Comparison of ENCODE assay signal across 13 cellular contexts in genomic region chr1:65083263-65083896, GRCh38.
DNase-seq lines count a peak whose midpoint lies in the region; ATAC-seq and TF ChIP-seq lines count a peak whose summit lies in the region.
"Had no signal": no experiment of that assay in that cellular context is flagged by ENCODE, and none has a peak within 500 bp of the region (broad histone marks: within the 10 kb centered on the region; RNA-seq: fewer than 3 reads in every experiment).

No MANE protein-coding gene starts in this region.

- ATAC-seq in GM21447 (IDR thresholded peaks at IDR 0.05; ENCODE audit: unreplicated experiment) (peak; percentile 61), HG03442 (IDR thresholded peaks at IDR 0.05; ENCODE audit: unreplicated experiment) (peak; percentile 66)
- ATAC-seq: left colon, SK-N-SH treated with all-trans-retinoic acid at 6 μM for 48 hours had no signal

- no peak overlapping the region for H3K27ac ChIP-seq in thyroid gland
- H3K27ac ChIP-seq: neural progenitor cell had no signal

- no peak for TF ChIP-seq POLR2A in thyroid gland (IDR thresholded peaks at IDR 0.05)

- DNase-seq in CD1c-positive myeloid dendritic cell (ENCODE audit: extremely low spot score) (peak; percentile 27), epithelial cell of esophagus (ENCODE audit: low read depth) (peak; percentile 25), thyroid gland (no peak), NCI-H526 (lab: John Stamatoyannopoulos, UW) (no peak), NCI-H226 (no peak), RPMI8226 (no peak)
- DNase-seq: activated naive CD4-positive, alpha-beta T cell treated with anti-CD3 and anti-CD28 coated beads, Interleukin-2, amount 50 U/mL, for 16 hours; left colon; NCI-H1417 had no signal

- no peak overlapping the region for H3K4me3 ChIP-seq in epithelial cell of esophagus (ENCODE audit: low read length)
- H3K4me3 ChIP-seq in thyroid gland (replicated peaks in 1 of 3) = no peak overlapping the region
- H3K4me3 ChIP-seq: neural progenitor cell had no signal

- intact Hi-C loops in thyroid gland (cut with DNase I) = no loop called here

- WGBS in thyroid gland, 2 donors = 77 to 88% methylated on average over 4 of the region's 4 CpGs

- H3K4me1 ChIP-seq in thyroid gland = no peaks in the 10 kb centered on the region
- H3K4me1 ChIP-seq: neural progenitor cell had no signal

- no peaks in the 10 kb centered on the region for H3K9me3 ChIP-seq in thyroid gland

- no peak for TF ChIP-seq CTCF in epithelial cell of esophagus (IDR thresholded peaks at IDR 0.05; ENCODE audit: insufficient read depth, low read depth, low read length, missing control alignments)
- no peak for TF ChIP-seq CTCF in thyroid gland (IDR thresholded peaks at IDR 0.05)

- no peaks in the 10 kb centered on the region for H3K27me3 ChIP-seq in thyroid gland
- H3K27me3 ChIP-seq: neural progenitor cell had no signal

- no peaks in the 10 kb centered on the region for H3K36me3 ChIP-seq in thyroid gland
- H3K36me3 ChIP-seq: neural progenitor cell had no signal

Comparison
In these comparisons a context has a peak if more than half of its experiments do, and no peak if none do; other contexts are left out.
1. DNase-seq: peak in CD1c-positive myeloid dendritic cell (single experiment) and epithelial cell of esophagus (single experiment); none in thyroid gland (0 of 2), NCI-H526 (0 of 2), NCI-H226 (single experiment) and RPMI8226 (single experiment).